ENCODE assay signal across 9 cellular contexts in the genomic region with DNA sequence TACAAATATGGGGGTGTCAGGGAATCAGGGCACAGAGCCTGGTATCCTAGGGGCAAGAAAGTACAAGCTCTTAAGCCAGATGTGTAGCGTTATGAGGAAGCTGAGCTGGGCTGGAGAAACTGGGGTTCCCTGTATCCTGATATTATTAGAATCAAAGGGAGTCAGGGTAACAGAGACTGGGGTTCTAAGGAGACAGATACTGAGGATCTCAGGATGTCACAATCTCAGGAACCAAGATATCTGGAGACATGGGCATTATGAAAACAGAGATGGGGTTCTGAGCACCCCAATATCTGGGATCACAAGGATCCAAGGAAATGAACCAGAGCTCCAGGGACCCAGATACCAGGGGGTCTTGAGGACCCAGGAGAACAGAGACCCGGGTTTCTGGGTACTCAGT. TPM values are rescaled to one million over a fixed set of nuclear protein-coding genes. Genes with fewer than 3 reads are reported as not detected.
A peak's percentile ranks its signal among the peaks of the same experiment; 100 is the strongest.
DNase-seq lines count a peak whose midpoint lies in the region; ATAC-seq and TF ChIP-seq lines count a peak whose summit lies in the region.
"Had no signal": no experiment of that assay in that cellular context is flagged by ENCODE, and none has a peak within 500 bp of the region (broad histone marks: within the 10 kb centered on the region; RNA-seq: fewer than 3 reads in every experiment).

No MANE protein-coding gene starts in this region.

- H3K9me3 ChIP-seq in cardiac muscle cell (ENCODE audit: low read depth) (no peaks in the 10 kb centered on the region), mesodermal cell (ENCODE audit: control insufficient read depth, low read length) (no peaks in the 10 kb centered on the region), uterus (no peaks in the 10 kb centered on the region)

- no peak for TF ChIP-seq POLR2A in uterus (IDR thresholded peaks at IDR 0.05)

- POLR2A ChIA-PET in MCF 10A (lab: Yijun Ruan, JAX): interaction anchor here (0.6 to 1.6 kb wide), 7 partner anchors 8 to 175 kb away, joined by 3 to 12 read pairs (median 5); no protein-coding TSS in a partner anchor

- no peaks in the 10 kb centered on the region for H3K36me3 ChIP-seq in cardiac muscle cell
- H3K36me3 ChIP-seq in mesodermal cell (ENCODE audit: control insufficient read depth, insufficient read depth, low read length): peaks cover 2% of the 10 kb centered on the region
- H3K36me3 ChIP-seq in uterus: no peaks in the 10 kb centered on the region

- peak overlapping the region; percentile 87 for H3K27ac Mint-ChIP-seq in MCF 10A (ENCODE audit: low read depth, unreplicated experiment)

- TF ChIP-seq CTCF in cardiac muscle cell (IDR thresholded peaks at IDR 0.05; ENCODE audit: low read depth, low read length): no peak
- TF ChIP-seq CTCF in MCF 10A (IDR thresholded peaks at IDR 0.05; ENCODE audit: unreplicated experiment): no peak
- TF ChIP-seq CTCF in uterus (IDR thresholded peaks at IDR 0.05): no peak

- H3K4me1 ChIP-seq in cardiac muscle cell (ENCODE audit: low read depth) (peaks cover 4% of the 10 kb centered on the region), mesodermal cell (ENCODE audit: control insufficient read depth, insufficient read depth, low read length, poor library complexity, severe bottlenecking) (peaks cover 12% of the 10 kb centered on the region), uterus (peaks cover 0 to 6% of the 10 kb centered on the region in 2 donors)

- peaks cover 61% of the 10 kb centered on the region for H3K4me1 Mint-ChIP-seq in MCF 10A (ENCODE audit: insufficient read depth, unreplicated experiment)

- H3K36me3 Mint-ChIP-seq in MCF 10A (ENCODE audit: insufficient read depth, unreplicated experiment): peaks cover 51% of the 10 kb centered on the region

- 79 to 96% methylated on average over 2 of the region's 2 CpGs for WGBS in mesodermal cell (ENCODE audit: insufficient coverage in 2 of 2), 2 experiments

- H3K27ac ChIP-seq in cardiac muscle cell: no peak overlapping the region
- no peak overlapping the region for H3K27ac ChIP-seq in mesodermal cell (ENCODE audit: low read depth, low read length, severe bottlenecking)
- H3K27ac ChIP-seq in uterus: peak overlapping the region; percentile 91 to 94

- no peak for DNase-seq in cardiac muscle cell (ENCODE audit: low read depth in 1 of 2, low spot score in 1 of 2)
- DNase-seq in cardiac septum (ENCODE audit: low spot score): no peak
- DNase-seq in MCF 10A (ENCODE audit: unreplicated experiment): no peak
- DNase-seq in uterus: no peak
- DNase-seq in germinal center (ENCODE audit: low spot score): no peak
- DNase-seq: KG1 had no signal

- TSS peak; percentile 45 for BruUV-seq in MCF 10A (replicated peaks; lab: Mats Ljungman, UMichigan)

- H3K27me3 ChIP-seq in cardiac muscle cell (peaks cover 15% of the 10 kb centered on the region), uterus (no peaks in the 10 kb centered on the region)

- intact Hi-C loops in cardiac septum (cut with DNase I): no loop called here
- intact Hi-C loops in MCF 10A (cut with micrococcal nuclease): loop anchor here (10.0 kb wide), 1 partner anchor 985 kb away; no protein-coding TSS in a partner anchor
- intact Hi-C loops in uterus (cut with DNase I; ENCODE audit: low total_unique reads): no loop called here

- CTCF ChIA-PET in MCF 10A (lab: Yijun Ruan, JAX): interaction anchor here (0.5 to 1.2 kb wide), 6 partner anchors 18 to 793 kb away, joined by 3 to 6 read pairs (median 4); no protein-coding TSS in a partner anchor

- H3K27me3 Mint-ChIP-seq in MCF 10A (ENCODE audit: insufficient read depth, unreplicated experiment): no peaks in the 10 kb centered on the region

- H3K4me3 ChIP-seq in cardiac muscle cell (peak overlapping the region; percentile 82), mesodermal cell (ENCODE audit: extremely low read depth, insufficient read depth, low read length, poor library complexity, severe bottlenecking) (peak overlapping the region; percentile 47), uterus (peak overlapping the region; percentile 48 to 76)

- peak overlapping the region; percentile 83 for H3K4me3 Mint-ChIP-seq in MCF 10A (ENCODE audit: unreplicated experiment)

- no peaks in the 10 kb centered on the region for H3K9me3 Mint-ChIP-seq in MCF 10A (ENCODE audit: unreplicated experiment)

- ATAC-seq in HG03432 (IDR thresholded peaks at IDR 0.05; ENCODE audit: unreplicated experiment): no peak
- no peak for ATAC-seq in GM19328 (IDR thresholded peaks at IDR 0.05; ENCODE audit: unreplicated experiment)

RNA-seq across cellular contexts. Expression of a gene that starts 0.8 kb away (rescaled TPM):
- total RNA-seq in cardiac muscle cell (10.5 and 12.4 TPM in 2 replicates), cardiac septum (41.5 TPM), MCF 10A (2022) (24.4 and 32.1 TPM in 2 replicates), uterus (10 to 100 TPM in 2 of 4 donors, 1 to 10 TPM in 2; 3.2 to 58.8 (median 11.9) TPM)
- 15.3 and 19.5 TPM in 2 replicates for polyA plus RNA-seq in cardiac muscle cell
- polyA plus RNA-seq in mesodermal cell (2013, experiment 1 of 2): 11.8 TPM
- polyA plus RNA-seq in mesodermal cell (2013, experiment 2 of 2): 10.7 TPM

RNA-seq across cellular contexts. Expression of a gene that starts 28.4 kb away (rescaled TPM):
- total RNA-seq in cardiac muscle cell (not detected in 2 replicates), cardiac septum (not detected), MCF 10A (2022) (9.6 and 14.6 TPM in 2 replicates), uterus (1 to 10 TPM in 1 of 4 donors, under 1 TPM in 1, not detected in 2; 0.29 to 5.8 TPM)
- 0.11 TPM in 1 of 2 replicates, not detected in the other for polyA plus RNA-seq in cardiac muscle cell
- not detected for polyA plus RNA-seq in mesodermal cell (2013, experiment 1 of 2)
- polyA plus RNA-seq in mesodermal cell (2013, experiment 2 of 2): not detected

RNA-seq across cellular contexts. Expression of a gene that starts 50.4 kb away (rescaled TPM):
- total RNA-seq in cardiac muscle cell (not detected in 2 replicates), cardiac septum (not detected), MCF 10A (2022) (not detected in 2 replicates), uterus (not detected)
- not detected in 2 replicates for polyA plus RNA-seq in cardiac muscle cell
- not detected for polyA plus RNA-seq in mesodermal cell (2013, experiment 1 of 2)
- not detected for polyA plus RNA-seq in mesodermal cell (2013, experiment 2 of 2)

RNA-seq across cellular contexts. Expression of a gene that starts 59.6 kb away (rescaled TPM):
- total RNA-seq in cardiac muscle cell: 338 TPM in 2 replicates
- polyA plus RNA-seq in cardiac muscle cell: 41.4 and 56.1 TPM in 2 replicates
- total RNA-seq in cardiac septum: 86.8 TPM
- 2.9 and 5.0 TPM in 2 replicates for total RNA-seq in MCF 10A (2022)
- 18.1 TPM for polyA plus RNA-seq in mesodermal cell (2013, experiment 1 of 2)
- polyA plus RNA-seq in mesodermal cell (2013, experiment 2 of 2): 14.9 TPM
- 100 to 1,000 TPM in 2 of 4 donors, 10 to 100 TPM in 1, 1 to 10 TPM in 1; 3.8 to 171 (median 111) TPM for total RNA-seq in uterus

Comparison
In these comparisons a context has a peak if more than half of its experiments do, and no peak if none do; other contexts are left out.
1. H3K27ac ChIP-seq: peak in uterus (2 of 2); none in cardiac muscle cell (single experiment) and mesodermal cell (single experiment).
2. Peak in every context shown above with its lines, with median percentiles within 50 percentile points of each other: H3K4me3 ChIP-seq.